ENCODE assay signal across 14 cellular contexts in the genomic region with DNA sequence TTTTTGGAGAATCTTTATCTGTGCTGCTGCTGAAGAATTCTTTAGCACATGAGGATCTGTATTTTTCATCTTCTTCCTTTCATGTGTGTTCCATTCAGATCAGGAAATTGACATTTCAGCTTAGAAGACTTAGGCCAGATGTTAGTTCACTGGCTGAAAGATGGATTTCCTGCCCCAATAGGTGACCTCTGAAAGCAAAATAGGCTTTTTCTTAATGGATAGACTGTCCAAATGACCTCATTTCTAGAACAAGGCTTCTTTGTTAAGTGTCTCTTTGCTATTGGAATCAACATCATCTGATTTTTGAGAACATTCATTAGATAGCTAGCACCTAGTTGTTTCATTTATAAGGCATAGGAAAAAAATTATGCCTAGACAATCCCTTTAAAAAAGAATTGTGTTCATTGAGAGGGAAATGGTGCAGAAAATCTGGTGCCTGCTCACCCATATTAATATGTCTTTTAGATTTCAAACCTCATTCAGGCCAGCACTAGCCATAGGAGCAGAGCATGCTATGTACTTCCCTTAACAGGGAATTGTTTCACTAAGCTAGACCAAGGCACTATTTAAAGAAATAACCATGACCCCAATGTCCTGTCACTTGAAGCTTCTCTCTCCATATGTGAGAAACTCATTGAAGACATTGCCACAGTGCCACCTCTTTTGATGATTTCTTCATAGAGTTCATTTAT. TPM values are rescaled to one million over a fixed set of nuclear protein-coding genes. Genes with fewer than 3 reads are reported as not detected.
A peak's percentile ranks its signal among the peaks of the same experiment; 100 is the strongest.
DNase-seq lines count a peak whose midpoint lies in the region; ATAC-seq and TF ChIP-seq lines count a peak whose summit lies in the region.
"Had no signal": no experiment of that assay in that cellular context is flagged by ENCODE, and none has a peak within 500 bp of the region (broad histone marks: within the 10 kb centered on the region; RNA-seq: fewer than 3 reads in every experiment).

No MANE protein-coding gene starts in this region.

- H3K4me1 Mint-ChIP-seq in brain, result peaks cover 26% of the 10 kb centered on the region

- peak overlapping the region; percentile 70 for H3K4me2 ChIP-seq in GM23248 (ENCODE audit: unreplicated experiment)

- H4K20me1 ChIP-seq in GM23248 (ENCODE audit: insufficient read depth), result no peaks in the 10 kb centered on the region

- no peaks in the 10 kb centered on the region for H3K9me3 Mint-ChIP-seq in brain

- peaks cover 6% of the 10 kb centered on the region for H3K27me3 Mint-ChIP-seq in brain

- peak overlapping the region in 3 of 5 experiments; percentile 33 to 51 (median 39) for H3K27ac Mint-ChIP-seq in brain

- H3K36me3 ChIP-seq in GM23248 (ENCODE audit: low read depth), result no peaks in the 10 kb centered on the region
- H3K36me3 ChIP-seq in heart right ventricle, result no peaks in the 10 kb centered on the region

- intact Hi-C loops in heart right ventricle (cut with DNase I), result loop anchor here in 1 of 10 donors (10.0 kb wide), 1 partner anchor 144 kb away; no protein-coding TSS in a partner anchor

- H3K4me3 Mint-ChIP-seq in brain, result no peak overlapping the region

- peaks cover 46% of the 10 kb centered on the region for H3F3A ChIP-seq in GM23248 (ENCODE audit: insufficient read depth)

- no peaks in the 10 kb centered on the region for H3K27me3 ChIP-seq in GM23248 (replicated peaks; ENCODE audit: insufficient read depth)
- no peaks in the 10 kb centered on the region for H3K27me3 ChIP-seq in heart right ventricle
- H3K27me3 ChIP-seq: body of pancreas had no signal

- in situ Hi-C loops in GM23248 (cut with MboI), result no loop called here

- H3K9me3 ChIP-seq in GM23248 (ENCODE audit: low read depth) (no peaks in the 10 kb centered on the region), heart right ventricle (no peaks in the 10 kb centered on the region)
- H3K9me3 ChIP-seq: body of pancreas had no signal

- H2AFZ ChIP-seq in GM23248, result no peak overlapping the region

- H3K36me3 Mint-ChIP-seq in brain, result no peaks in the 10 kb centered on the region

- H3K9me2 ChIP-seq in GM23248 (ENCODE audit: insufficient read depth), result no peaks in the 10 kb centered on the region

- H3K4me3 ChIP-seq in GM23248, result peak overlapping the region; percentile 19
- H3K4me3 ChIP-seq in heart right ventricle, result no peak overlapping the region
- H3K4me3 ChIP-seq: body of pancreas had no signal

- H3K27ac ChIP-seq in GM23248 (peak overlapping the region; percentile 95), heart right ventricle (peak overlapping the region in 8 of 10 donors; percentile 36 to 71 (median 54))

- no peak for DNase-seq in GM23248
- no peak for DNase-seq in heart right ventricle
- peak; percentile 49 for DNase-seq in putamen (ENCODE audit: low spot score)
- no peak for DNase-seq in NK-92 (lab: John Stamatoyannopoulos, UW; ENCODE audit: unreplicated experiment)
- DNase-seq in SKM-1 treated with dmso at 0.1 percent for 144 hours (lab: John Stamatoyannopoulos, UW; ENCODE audit: unreplicated experiment), result no peak
- DNase-seq: activated gamma-delta T cell; body of pancreas; Calu3; GDM1; NCI-H2171 treated with DMSO at 0.1 percent for 48 hours; stimulated activated naive CD4-positive, alpha-beta T cell treated with Interleukin-2 at 50 U/mL for 16 hours had no signal

- H3K4me1 ChIP-seq in GM23248 (ENCODE audit: insufficient read depth) (peaks cover 60% of the 10 kb centered on the region), heart right ventricle (peaks cover 7 to 41% (median 23%) of the 10 kb centered on the region in 9 donors)

- H3K79me2 ChIP-seq in GM23248 (ENCODE audit: insufficient read depth), result peaks cover 72% of the 10 kb centered on the region

- peak overlapping the region; percentile 69 for H3K9ac ChIP-seq in GM23248

- TF ChIP-seq CTCF in brain (conservative IDR thresholded peaks at IDR 0.05), result no peak
- TF ChIP-seq CTCF in heart right ventricle (IDR thresholded peaks at IDR 0.05), result no peak

- peak in 4 of 8 donors; percentile 17 to 74 (median 56) for ATAC-seq in heart right ventricle
- ATAC-seq in HG03520 (IDR thresholded peaks at IDR 0.05; ENCODE audit: unreplicated experiment), result no peak
- ATAC-seq in HG02763 (IDR thresholded peaks at IDR 0.05; ENCODE audit: unreplicated experiment), result no peak
- ATAC-seq: body of pancreas had no signal

RNA-seq across cellular contexts. Expression of a gene that starts 13.6 kb away (rescaled TPM):
- 89.7 and 99.0 TPM in 2 replicates for total RNA-seq in GM23248 (2014; rRNA removed; shearing (Covaris generic))
- 68.5 and 69.1 TPM in 2 replicates for polyA plus RNA-seq in GM23248 (2016; fragmentation: Nextera tagmentation; extraction: Ambion mirVana)
- 11.3 TPM for polyA plus RNA-seq in brain (ENCODE audit: insufficient read depth, low read depth, low replicate concordance)
- total RNA-seq in heart right ventricle, result 10 to 100 TPM; 19.0 to 47.1 (median 27.1) TPM
- 10 to 100 TPM in 1 of 2 donors, 1 to 10 TPM in 1; 6.9 to 19.6 TPM for polyA plus RNA-seq in heart right ventricle
